14 cellular contexts compared by ENCODE assay signal in genomic region chr18:36366994-36367839, GRCh38.
A peak's percentile ranks its signal among the peaks of the same experiment; 100 is the strongest.
DNase-seq lines count a peak whose midpoint lies in the region; ATAC-seq and TF ChIP-seq lines count a peak whose summit lies in the region.
"Had no signal": no experiment of that assay in that cellular context is flagged by ENCODE, and none has a peak within 500 bp of the region (broad histone marks: within the 10 kb centered on the region; RNA-seq: fewer than 3 reads in every experiment).

No MANE protein-coding gene starts in this region.

- TF ChIP-seq CTCF in Peyer's patch (IDR thresholded peaks at IDR 0.05): no peak

- DNase-seq in ELF-1 (ENCODE audit: low read depth, low spot score) (peak; percentile 8), cardiac septum (ENCODE audit: low spot score) (peak; percentile 89), kidney tubule cell (ENCODE audit: low spot score) (no peak), ureter (ENCODE audit: low spot score) (no peak), posterior cingulate gyrus (no peak), Peyer's patch (no peak)
- DNase-seq: DND-41, HCEC 1CT, NCI-H1092 treated with DMSO at 0.1 percent for 48 hours, sigmoid colon had no signal

- intact Hi-C loops in cardiac septum (cut with DNase I) (loop anchor here (2.0 to 5.0 kb wide), 2 partner anchors 24 to 70 kb away; partner anchors contain the start of gene FHOD3), posterior cingulate gyrus (cut with DNase I) (no loop called here)

- no peak overlapping the region for H3K27ac ChIP-seq in Peyer's patch
- H3K27ac ChIP-seq: sigmoid colon, SK-N-MC had no signal

- ATAC-seq in GM21381 (IDR thresholded peaks at IDR 0.05; ENCODE audit: unreplicated experiment) (peak; percentile 51), HG03378 (IDR thresholded peaks at IDR 0.05; ENCODE audit: unreplicated experiment) (peak; percentile 63)
- ATAC-seq: activated T-helper 17 cell treated with anti-CD3 and anti-CD28 coated beads, Interleukin-2, amount 50 U/mL, for 72 hours had no signal

- H3K36me3 ChIP-seq in Peyer's patch: no peaks in the 10 kb centered on the region
- H3K36me3 ChIP-seq: sigmoid colon had no signal

- TF ChIP-seq POLR2A in Peyer's patch (IDR thresholded peaks at IDR 0.05): no peak

- no peaks in the 10 kb centered on the region for H3K4me1 ChIP-seq in Peyer's patch
- H3K4me1 ChIP-seq: sigmoid colon had no signal

- no peak overlapping the region for H3K4me3 ChIP-seq in Peyer's patch
- H3K4me3 ChIP-seq: sigmoid colon, SK-N-MC had no signal

- no peaks in the 10 kb centered on the region for H3K27me3 ChIP-seq in Peyer's patch
- H3K27me3 ChIP-seq: sigmoid colon had no signal

- no peaks in the 10 kb centered on the region for H3K9me3 ChIP-seq in Peyer's patch
- H3K9me3 ChIP-seq: sigmoid colon had no signal

Comparison
In these comparisons a context has a peak if more than half of its experiments do, and no peak if none do; other contexts are left out.
1. DNase-seq: peak in ELF-1 (single experiment) and cardiac septum (single experiment); none in kidney tubule cell (single experiment), ureter (single experiment), posterior cingulate gyrus (0 of 10) and Peyer's patch (0 of 3).